In genomic region chr16:85315871-85316270, GRCh38 we compare ENCODE assay signal across 13 cellular contexts.
DNase-seq lines count a peak whose midpoint lies in the region; ATAC-seq and TF ChIP-seq lines count a peak whose summit lies in the region.
"Had no signal": no experiment of that assay in that cellular context is flagged by ENCODE, and none has a peak within 500 bp of the region (broad histone marks: within the 10 kb centered on the region; RNA-seq: fewer than 3 reads in every experiment).

No MANE protein-coding gene starts in this region.

- POLR2A ChIA-PET in activated CD4-positive, alpha-beta memory T cell treated with anti-CD3 and anti-CD28 coated beads for 36 hours (lab: Charles Lee) = interaction anchor here (0.6 kb wide), 1 partner anchor 580 kb away, joined by 3 read pairs; no protein-coding TSS in a partner anchor

- no peaks in the 10 kb centered on the region for H3K36me3 Mint-ChIP-seq in glutamatergic neuron (ENCODE audit: unreplicated experiment)
- H3K36me3 Mint-ChIP-seq in activated CD4-positive, alpha-beta memory T cell treated with anti-CD3 and anti-CD28 coated beads for 36 hours = no peaks in the 10 kb centered on the region
- H3K36me3 Mint-ChIP-seq: CD8-positive, alpha-beta memory T cell had no signal

- H3K4me1 ChIP-seq in BLaER1 = peaks cover 99% of the 10 kb centered on the region
- peaks cover 63% of the 10 kb centered on the region for H3K4me1 ChIP-seq in NT2/D1 (ENCODE audit: insufficient read depth, insufficient read length)
- H3K4me1 ChIP-seq in psoas muscle = peaks cover 63% of the 10 kb centered on the region
- H3K4me1 ChIP-seq in MM.1S (ENCODE audit: low read length) = no peaks in the 10 kb centered on the region

- H3K9me3 Mint-ChIP-seq in glutamatergic neuron (ENCODE audit: unreplicated experiment) = peaks cover 9% of the 10 kb centered on the region
- H3K9me3 Mint-ChIP-seq in activated CD4-positive, alpha-beta memory T cell treated with anti-CD3 and anti-CD28 coated beads for 36 hours = no peaks in the 10 kb centered on the region
- H3K9me3 Mint-ChIP-seq: CD8-positive, alpha-beta memory T cell had no signal

- no peaks in the 10 kb centered on the region for H4K20me1 ChIP-seq in BLaER1
- H4K20me1 ChIP-seq in MM.1S (ENCODE audit: insufficient read depth, low read length) = no peaks in the 10 kb centered on the region

- H3K4me3 ChIP-seq in BLaER1 (no peak overlapping the region), NT2/D1 (ENCODE audit: insufficient read length, low read depth) (no peak overlapping the region), psoas muscle (no peak overlapping the region), MM.1S (ENCODE audit: low read length) (no peak overlapping the region)
- H3K4me3 ChIP-seq: SK-N-MC had no signal

- no peak overlapping the region for H2AFZ ChIP-seq in MM.1S (ENCODE audit: low read length)

- ATAC-seq in psoas muscle (peak in 3 of 4 donors; percentile 30 to 54 (median 33)), GM19035 (IDR thresholded peaks at IDR 0.05; ENCODE audit: unreplicated experiment) (no peak)

- no peaks in the 10 kb centered on the region for H3K9me3 ChIP-seq in BLaER1
- H3K9me3 ChIP-seq in NT2/D1 (ENCODE audit: insufficient read depth, low read length) = no peaks in the 10 kb centered on the region
- H3K9me3 ChIP-seq in psoas muscle = no peaks in the 10 kb centered on the region
- no peaks in the 10 kb centered on the region for H3K9me3 ChIP-seq in MM.1S (replicated peaks; ENCODE audit: insufficient read depth, low read length)

- H3K27ac ChIP-seq in BLaER1 (peak overlapping the region; percentile 91; the same call in 1 of the 2 replicates), psoas muscle (peak overlapping the region; percentile 10), MM.1S (ENCODE audit: low read length) (no peak overlapping the region)
- H3K27ac ChIP-seq: C4-2B, SK-N-MC had no signal

- H3K9ac ChIP-seq in BLaER1 (no peak overlapping the region), NT2/D1 (ENCODE audit: insufficient read length, low read depth) (peak overlapping the region; percentile 52), MM.1S (ENCODE audit: low read length) (no peak overlapping the region)

- H3K36me3 ChIP-seq in BLaER1 (no peaks in the 10 kb centered on the region), NT2/D1 (ENCODE audit: insufficient read depth, insufficient read length, low read length) (no peaks in the 10 kb centered on the region), psoas muscle (ENCODE audit: insufficient read depth in 1 of 2, low read depth in 1 of 2) (no peaks in the 10 kb centered on the region), MM.1S (replicated peaks; ENCODE audit: insufficient read depth, low read length) (no peaks in the 10 kb centered on the region)

- no peaks in the 10 kb centered on the region for H3K79me2 ChIP-seq in MM.1S (ENCODE audit: low read length)

- H3K27me3 ChIP-seq in BLaER1 (no peaks in the 10 kb centered on the region), NT2/D1 (ENCODE audit: insufficient read depth, insufficient read length) (no peaks in the 10 kb centered on the region), psoas muscle (ENCODE audit: insufficient read depth in 3 of 3, low read length in 2 of 3) (no peaks in the 10 kb centered on the region), MM.1S (replicated peaks; ENCODE audit: insufficient read depth, low read length) (peaks cover 80% of the 10 kb centered on the region)

- intact Hi-C loops in psoas muscle (cut with DNase I) = no loop called here
- intact Hi-C loops in activated CD4-positive, alpha-beta memory T cell treated with anti-CD3 and anti-CD28 coated beads for 36 hours (cut with micrococcal nuclease) = no loop called here

- H3F3A ChIP-seq in MM.1S (ENCODE audit: insufficient read depth, low read length) = no peaks in the 10 kb centered on the region

- TF ChIP-seq CTCF in glutamatergic neuron (IDR thresholded peaks at IDR 0.05; ENCODE audit: partially characterized antibody, unreplicated experiment) (no peak), psoas muscle (IDR thresholded peaks at IDR 0.05) (no peak), MM.1S (IDR thresholded peaks at IDR 0.05; ENCODE audit: low read length) (no peak)

- H3K9me2 ChIP-seq in MM.1S (replicated peaks; ENCODE audit: insufficient read depth, low read length) = no peaks in the 10 kb centered on the region

- CTCF ChIA-PET in activated CD4-positive, alpha-beta memory T cell treated with anti-CD3 and anti-CD28 coated beads for 36 hours (lab: Charles Lee) = no interaction called here

- peaks cover 17% of the 10 kb centered on the region for H3K27me3 Mint-ChIP-seq in glutamatergic neuron (ENCODE audit: unreplicated experiment)
- no peaks in the 10 kb centered on the region for H3K27me3 Mint-ChIP-seq in activated CD4-positive, alpha-beta memory T cell treated with anti-CD3 and anti-CD28 coated beads for 36 hours

- no peak for DNase-seq in NT2/D1 (ENCODE audit: low read depth, low spot score)
- DNase-seq in glutamatergic neuron = peak; percentile 68
- DNase-seq in psoas muscle = no peak
- no peak for DNase-seq in activated CD4-positive, alpha-beta memory T cell treated with anti-CD3 and anti-CD28 coated beads for 36 hours
- no peak for DNase-seq in MM.1S
- DNase-seq: CD8-positive, alpha-beta memory T cell; DMS79 treated with DMSO at 0.1 percent for 48 hours; NCI-H526 treated with DMSO at 0.1 percent for 48 hours; SIG-M5 had no signal

- peak overlapping the region; percentile 98 for H3K4me2 ChIP-seq in BLaER1
- no peak overlapping the region for H3K4me2 ChIP-seq in MM.1S (ENCODE audit: low read depth, low read length)

- WGBS in psoas muscle, 3 donors = 52 to 72% (median 62%) methylated on average over 14 of the region's 14 CpGs

- peak overlapping the region; percentile 97 for H3K27ac Mint-ChIP-seq in glutamatergic neuron (ENCODE audit: unreplicated experiment)
- H3K27ac Mint-ChIP-seq in activated CD4-positive, alpha-beta memory T cell treated with anti-CD3 and anti-CD28 coated beads for 36 hours = no peak overlapping the region

- peak overlapping the region; percentile 38 for H3K4me3 Mint-ChIP-seq in glutamatergic neuron (ENCODE audit: unreplicated experiment)
- no peak overlapping the region for H3K4me3 Mint-ChIP-seq in activated CD4-positive, alpha-beta memory T cell treated with anti-CD3 and anti-CD28 coated beads for 36 hours
- H3K4me3 Mint-ChIP-seq: CD8-positive, alpha-beta memory T cell had no signal

- peaks cover 42% of the 10 kb centered on the region for H3K4me1 Mint-ChIP-seq in glutamatergic neuron (ENCODE audit: low read depth, unreplicated experiment)
- peaks cover 8% of the 10 kb centered on the region for H3K4me1 Mint-ChIP-seq in activated CD4-positive, alpha-beta memory T cell treated with anti-CD3 and anti-CD28 coated beads for 36 hours (ENCODE audit: low read depth)
